ENCODE assay signal across 23 cellular contexts in the genomic region with DNA sequence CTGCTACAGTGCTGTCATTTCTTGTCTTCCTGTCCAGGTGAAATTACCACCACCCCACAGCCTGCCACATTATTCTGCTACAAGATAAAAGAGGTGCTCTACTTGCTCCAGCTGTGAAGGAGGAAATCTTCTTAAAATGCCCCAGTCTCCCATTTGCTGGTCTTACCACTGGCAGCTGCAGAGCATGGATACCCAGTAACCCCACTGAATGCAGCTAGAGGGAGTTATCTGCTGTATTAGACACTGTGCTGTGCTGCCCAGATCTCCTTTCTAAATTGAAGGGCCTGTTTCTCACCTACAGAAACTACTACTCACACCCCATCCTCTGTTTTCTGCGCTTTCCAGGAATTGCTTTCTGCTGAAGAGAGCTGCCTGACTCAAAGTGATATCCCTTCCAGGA.
DNase-seq lines count a peak whose midpoint lies in the region; ATAC-seq, FAIRE-seq and TF ChIP-seq lines count a peak whose summit lies in the region.
"Had no signal": no experiment of that assay in that cellular context is flagged by ENCODE, and none has a peak within 500 bp of the region (broad histone marks: within the 10 kb centered on the region; RNA-seq: fewer than 3 reads in every experiment).

No MANE protein-coding gene starts in this region.

- no peaks in the 10 kb centered on the region; the same call in 1 of the 2 replicates for H3K27me3 ChIP-seq in SK-N-SH (ENCODE audit: insufficient read depth)

- peaks cover 4% of the 10 kb centered on the region for H3K9me3 Mint-ChIP-seq in activated CD4-positive, alpha-beta memory T cell treated with anti-CD3 and anti-CD28 coated beads for 36 hours
- H3K9me3 Mint-ChIP-seq: activated CD4-positive, alpha-beta memory T cell treated with anti-CD3 and anti-CD28 coated beads, Interleukin-2, amount 10 ng/mL, durations not matched to agents 7 days and 5 days; natural killer cell had no signal

- TF ChIP-seq RAD21 in SK-N-SH (IDR thresholded peaks at IDR 0.05; ENCODE audit: low read length), result peak; percentile 68

- peak overlapping the region in 1 of 2 experiments; percentile 88; a peak in 2 of 4 replicates for H3K27ac ChIP-seq in SK-N-SH (ENCODE audit: low read depth in 2 of 2, low read length in 1 of 2)
- H3K27ac ChIP-seq: prostate gland, RWPE1 had no signal

- TF ChIP-seq CTCF in SK-N-SH (IDR thresholded peaks at IDR 0.05), result no peak

- no peak overlapping the region for H3K4me2 ChIP-seq in SK-N-SH

- intact Hi-C loops in activated CD4-positive, alpha-beta memory T cell treated with anti-CD3 and anti-CD28 coated beads for 36 hours (cut with micrococcal nuclease), result no loop called here

- no peak overlapping the region for H3K4me3 Mint-ChIP-seq in activated CD4-positive, alpha-beta memory T cell treated with anti-CD3 and anti-CD28 coated beads for 36 hours
- H3K4me3 Mint-ChIP-seq: activated CD4-positive, alpha-beta memory T cell treated with anti-CD3 and anti-CD28 coated beads, Interleukin-2, amount 10 ng/mL, durations not matched to agents 7 days and 5 days; activated T-cell treated with anti-CD3 and anti-CD28 coated beads, Interleukin-2, amount 50 U/mL, for 4 hours; natural killer cell had no signal

- H3K36me3 ChIP-seq in SK-N-SH (replicated peaks in 1 of 2; ENCODE audit: control insufficient read depth in 1 of 2, insufficient read depth in 2 of 2, low read length in 1 of 2), result no peaks in the 10 kb centered on the region
- H3K36me3 ChIP-seq: prostate gland had no signal

- CTCF ChIA-PET in SK-N-SH (lab: Yijun Ruan, JAX), result interaction anchor here (0.6 to 2.7 kb wide), 21 partner anchors 9 to 933 kb away, joined by 3 to 13 read pairs (median 4); no protein-coding TSS in a partner anchor
- CTCF ChIA-PET in activated CD4-positive, alpha-beta memory T cell treated with anti-CD3 and anti-CD28 coated beads for 36 hours (lab: Charles Lee), result no interaction called here

- H3K36me3 Mint-ChIP-seq in activated CD4-positive, alpha-beta memory T cell treated with anti-CD3 and anti-CD28 coated beads for 36 hours, result no peaks in the 10 kb centered on the region
- H3K36me3 Mint-ChIP-seq: natural killer cell had no signal

- peaks cover 0 to 16% of the 10 kb centered on the region in 2 experiments; a peak in 2 of 4 replicates for H3K4me1 ChIP-seq in SK-N-SH (ENCODE audit: control insufficient read depth in 1 of 2, insufficient read depth in 2 of 2, low read depth in 1 of 2, low read length in 1 of 2)
- H3K4me1 ChIP-seq: Caco-2, prostate gland had no signal

- 33% methylated on average over 1 of the region's 1 CpG for WGBS in SK-N-SH (ENCODE audit: low lambda C conversion rate)

- H3K4me1 Mint-ChIP-seq in activated CD4-positive, alpha-beta memory T cell treated with anti-CD3 and anti-CD28 coated beads for 36 hours (ENCODE audit: low read depth), result no peaks in the 10 kb centered on the region
- H3K4me1 Mint-ChIP-seq: activated CD4-positive, alpha-beta memory T cell treated with anti-CD3 and anti-CD28 coated beads, Interleukin-2, amount 10 ng/mL, durations not matched to agents 7 days and 5 days; natural killer cell had no signal

- DNase-seq in DMS153 (lab: John Stamatoyannopoulos, UW) (peak; percentile 38), GM18507 (ENCODE audit: extremely low spot score, insufficient read length, low read depth) (no peak), SK-N-SH (no peak), left lobe of liver (ENCODE audit: low spot score) (no peak)
- no peak for DNase-seq in stimulated activated CD4-positive, alpha-beta T cell treated with anti-CD3 and anti-CD28 coated beads, Interleukin-1b, Interleukin-23, amount 100 ng/mL, for 48 hours
- DNase-seq in activated CD4-positive, alpha-beta memory T cell treated with anti-CD3 and anti-CD28 coated beads for 36 hours, result no peak
- no peak for DNase-seq in activated CD8-positive, alpha-beta memory T cell treated with anti-CD3 and anti-CD28 coated beads, Interleukin-2, amount 50 U/mL, for 4 hours
- DNase-seq: activated CD4-positive, alpha-beta memory T cell treated with anti-CD3 and anti-CD28 coated beads, Interleukin-2, amount 10 ng/mL, durations not matched to agents 7 days and 5 days; activated naive CD4-positive, alpha-beta T cell treated with anti-CD3 and anti-CD28 coated beads, Interleukin-2, amount 50 U/mL, for 16 hours; activated T-cell treated with anti-CD3 and anti-CD28 coated beads, Interleukin-2, amount 50 U/mL, for 4 hours; Caco-2; kidney; natural killer cell; NCI-H1092 treated with DMSO at 0.1 percent for 48 hours; small intestine; stimulated activated CD4-positive, alpha-beta T cell treated with anti-CD3 and anti-CD28 coated beads, Interleukin-4, amount 100 ng/mL, for 4 hours; T-helper 1 cell had no signal

- POLR2A ChIA-PET in SK-N-SH (lab: Yijun Ruan, JAX), result interaction anchor here (1.1 to 2.6 kb wide), 4 partner anchors 9 to 752 kb away, joined by 3 to 12 read pairs (median 6); no protein-coding TSS in a partner anchor
- POLR2A ChIA-PET in activated CD4-positive, alpha-beta memory T cell treated with anti-CD3 and anti-CD28 coated beads for 36 hours (lab: Charles Lee), result no interaction called here

- peak; percentile 26 for FAIRE-seq in GM18507 (lab: Jason Lieb, UNC)
- FAIRE-seq: H54, K562, kidney, small intestine, urothelium cell line had no signal

- H4K20me1 ChIP-seq in SK-N-SH (ENCODE audit: insufficient read depth), result no peaks in the 10 kb centered on the region

- no peak overlapping the region for H2AFZ ChIP-seq in SK-N-SH (ENCODE audit: low read depth)

- TF ChIP-seq EP300 in SK-N-SH (IDR thresholded peaks at IDR 0.05; ENCODE audit: borderline replicate concordance in 1 of 2, low read depth in 1 of 2, low read length in 1 of 2), result no peak

- no peak overlapping the region for H3K9ac ChIP-seq in SK-N-SH

- H3F3A ChIP-seq in SK-N-SH (replicated peaks; ENCODE audit: insufficient read depth), result no peaks in the 10 kb centered on the region

- H3K4me3 ChIP-seq in SK-N-SH (ENCODE audit: low read depth in 2 of 2, low read length in 1 of 2), result no peak overlapping the region
- H3K4me3 ChIP-seq: K562, prostate gland had no signal

- no peak overlapping the region for H3K27ac Mint-ChIP-seq in activated CD4-positive, alpha-beta memory T cell treated with anti-CD3 and anti-CD28 coated beads for 36 hours
- H3K27ac Mint-ChIP-seq: activated CD4-positive, alpha-beta memory T cell treated with anti-CD3 and anti-CD28 coated beads, Interleukin-2, amount 10 ng/mL, durations not matched to agents 7 days and 5 days; natural killer cell had no signal

- H3K27me3 Mint-ChIP-seq in activated CD4-positive, alpha-beta memory T cell treated with anti-CD3 and anti-CD28 coated beads for 36 hours, result no peaks in the 10 kb centered on the region
- H3K27me3 Mint-ChIP-seq: activated CD4-positive, alpha-beta memory T cell treated with anti-CD3 and anti-CD28 coated beads, Interleukin-2, amount 10 ng/mL, durations not matched to agents 7 days and 5 days had no signal

- peak; percentile 72 for ATAC-seq in left lobe of liver
- no peak for ATAC-seq in HG02884 (IDR thresholded peaks at IDR 0.05; ENCODE audit: unreplicated experiment)
- ATAC-seq: activated T-cell treated with anti-CD3 and anti-CD28 coated beads, Interleukin-2, amount 50 U/mL, for 4 hours; K562; natural killer cell had no signal

- no peaks in the 10 kb centered on the region for H3K9me2 ChIP-seq in SK-N-SH

- H3K79me2 ChIP-seq in SK-N-SH (ENCODE audit: insufficient read depth), result no peaks in the 10 kb centered on the region

- no peaks in the 10 kb centered on the region for H3K9me3 ChIP-seq in SK-N-SH
- H3K9me3 ChIP-seq: Caco-2, prostate gland had no signal

TF ChIP-seq in SK-N-SH, 30 proteins besides CTCF, POLR2A, EP300 and RAD21:
- TF ChIP-seq EZH2phosphoT487 (IDR thresholded peaks at IDR 0.05; ENCODE audit: borderline replicate concordance, low read depth) (no peak), SMC3 (IDR thresholded peaks at IDR 0.05; ENCODE audit: low read depth, low read length) (peak; percentile 19; the same call in 1 of the 2 replicates), RXRA (IDR thresholded peaks at IDR 0.05; ENCODE audit: borderline replicate concordance, low read depth) (no peak)
